ENCODE assay signal across 8 cellular contexts in genomic region chr17:57084802-57085447, GRCh38. TPM values are rescaled to one million over a fixed set of nuclear protein-coding genes. Genes with fewer than 3 reads are reported as not detected.
A peak's percentile ranks its signal among the peaks of the same experiment; 100 is the strongest.
DNase-seq lines count a peak whose midpoint lies in the region; ATAC-seq and TF ChIP-seq lines count a peak whose summit lies in the region.

Gene AKAP1 (plus strand): TSS chr17:57085246. CDS start chr17:57105465, 20,219 bp downstream.

- peak; percentile 84 for ATAC-seq in GM18505 (IDR thresholded peaks at IDR 0.05; ENCODE audit: unreplicated experiment)
- ATAC-seq in HG02970 (IDR thresholded peaks at IDR 0.05; ENCODE audit: low FRiP score, unreplicated experiment) = peak; percentile 85

- TF ChIP-seq CTCF in right atrium auricular region (IDR thresholded peaks at IDR 0.05) = peak in 1 of 2 donors; percentile 43
- TF ChIP-seq CTCF in uterus (IDR thresholded peaks at IDR 0.05) = peak in 3 of 4 experiments; percentile 3 to 47 (median 29)

- H3K9me3 ChIP-seq in right atrium auricular region = no peaks in the 10 kb centered on the region
- no peaks in the 10 kb centered on the region for H3K9me3 ChIP-seq in uterus

- intact Hi-C loops in uterus (cut with DNase I; ENCODE audit: low total_unique reads) = no loop called here

- H3K27me3 ChIP-seq in right atrium auricular region (no peaks in the 10 kb centered on the region), uterus (no peaks in the 10 kb centered on the region)

- H3K4me3 ChIP-seq in right atrium auricular region = peak within 1 kb of the TSS; percentile 68 to 85
- H3K4me3 ChIP-seq in uterus = peak within 1 kb of the TSS; percentile 79 to 91

- TF ChIP-seq POLR2A in GM18505 (IDR thresholded peaks at IDR 0.05; ENCODE audit: borderline replicate concordance, extremely low read depth, insufficient read depth, insufficient read length) (peak; percentile 97), uterus (IDR thresholded peaks at IDR 0.05) (peak; percentile 80 to 96)

- DNase-seq in NCI-H187 treated with DMSO at 0.1 percent for 48 hours (lab: John Stamatoyannopoulos, UW) (peak; percentile 75), T-helper 2 cell (peak; percentile 91 to 98 (median 95)), right atrium auricular region (ENCODE audit: low spot score) (peak; percentile 96), putamen (ENCODE audit: low spot score) (peak; percentile 94), uterus (peak; percentile 94 to 97)

- H3K4me1 ChIP-seq in right atrium auricular region = peaks cover 0 to 23% of the 10 kb centered on the region in 2 donors
- no peaks in the 10 kb centered on the region for H3K4me1 ChIP-seq in uterus

- H3K27ac ChIP-seq in angular gyrus (ENCODE audit: low read depth, low read length) = peak within 1 kb of the TSS; percentile 88
- H3K27ac ChIP-seq in right atrium auricular region = peak within 1 kb of the TSS; percentile 95
- peak within 1 kb of the TSS; percentile 92 to 95 for H3K27ac ChIP-seq in uterus

- H3K36me3 ChIP-seq in right atrium auricular region = no peaks in the 10 kb centered on the region
- no peaks in the 10 kb centered on the region for H3K36me3 ChIP-seq in uterus

RNA-seq across cellular contexts. Expression of gene AKAP1, which starts in this region (rescaled TPM):
- total RNA-seq in right atrium auricular region (100 to 1,000 TPM in 1 of 2 donors, 10 to 100 TPM in 1; 90.4 to 139 TPM), uterus (100 to 1,000 TPM in 1 of 4 donors, 10 to 100 TPM in 2, 1 to 10 TPM in 1; 7.1 to 264 (median 37.4) TPM)

Comparison
In these comparisons a context has a peak if more than half of its experiments do, and no peak if none do; other contexts are left out.
1. Peak in every context shown above with its lines: DNase-seq, ATAC-seq, H3K4me3 ChIP-seq and H3K27ac ChIP-seq.